9 cellular contexts compared by ENCODE assay signal in genomic region chr2:142682528-142682927, GRCh38.
DNase-seq lines count a peak whose midpoint lies in the region; ATAC-seq, FAIRE-seq and TF ChIP-seq lines count a peak whose summit lies in the region.
"Had no signal": no experiment of that assay in that cellular context is flagged by ENCODE, and none has a peak within 500 bp of the region (broad histone marks: within the 10 kb centered on the region; RNA-seq: fewer than 3 reads in every experiment).

No MANE protein-coding gene starts in this region.

- no peak overlapping the region for H3K4me2 ChIP-seq in osteoblast (ENCODE audit: insufficient read depth, low read length)

- no peaks in the 10 kb centered on the region for H3K9me3 Mint-ChIP-seq in stimulated activated naive B cell treated with anti-CD40 and anti-IgM and Interleukin-4, amounts not matched to agents 10 μg/mL and 1 μg/mL and 100 μg/mL, for 72 hours

- no peak overlapping the region for H3K27ac Mint-ChIP-seq in stimulated activated naive B cell treated with anti-CD40 and anti-IgM and Interleukin-4, amounts not matched to agents 10 μg/mL and 1 μg/mL and 100 μg/mL, for 72 hours

- no peaks in the 10 kb centered on the region for H3K36me3 Mint-ChIP-seq in stimulated activated naive B cell treated with anti-CD40 and anti-IgM and Interleukin-4, amounts not matched to agents 10 μg/mL and 1 μg/mL and 100 μg/mL, for 72 hours

- TF ChIP-seq CTCF in osteoblast (IDR thresholded peaks at IDR 0.05; ENCODE audit: extremely low read depth, low read depth, low read length), result peak; percentile 35

- H3K4me1 Mint-ChIP-seq in stimulated activated naive B cell treated with anti-CD40 and anti-IgM and Interleukin-4, amounts not matched to agents 10 μg/mL and 1 μg/mL and 100 μg/mL, for 72 hours, result no peaks in the 10 kb centered on the region

- H3K79me2 ChIP-seq in osteoblast (ENCODE audit: insufficient read depth, low read length), result no peaks in the 10 kb centered on the region

- peak; percentile 9 for FAIRE-seq in GM18507 (lab: Jason Lieb, UNC)
- FAIRE-seq in endometrium (lab: Jason Lieb, UNC), result peak; percentile 33

- H3K9me3 ChIP-seq in osteoblast (ENCODE audit: low read depth, low read length), result no peaks in the 10 kb centered on the region
- H3K9me3 ChIP-seq: ovary had no signal

- no peaks in the 10 kb centered on the region for H4K20me1 ChIP-seq in osteoblast (ENCODE audit: insufficient read depth, low read length)

- H3K4me3 Mint-ChIP-seq in stimulated activated naive B cell treated with anti-CD40 and anti-IgM and Interleukin-4, amounts not matched to agents 10 μg/mL and 1 μg/mL and 100 μg/mL, for 72 hours, result no peak overlapping the region

- no peaks in the 10 kb centered on the region for H3K4me1 ChIP-seq in osteoblast (ENCODE audit: insufficient read depth, low read length)

- no peak for DNase-seq in GM18507 (ENCODE audit: extremely low spot score, insufficient read length, low read depth)
- peak; percentile 58 for DNase-seq in NCI-H460 (ENCODE audit: extremely low read depth, low read depth)
- DNase-seq in osteoblast (ENCODE audit: insufficient read length, low spot score, missing footprints), result no peak
- no peak for DNase-seq in stimulated activated naive B cell treated with anti-CD40 and anti-IgM and Interleukin-4, amounts not matched to agents 10 μg/mL and 1 μg/mL and 100 μg/mL, for 72 hours
- DNase-seq in NCI-H748 treated with DMSO at 0.1 percent for 48 hours (lab: John Stamatoyannopoulos, UW), result no peak
- no peak for DNase-seq in GF-D8 (lab: John Stamatoyannopoulos, UW)
- DNase-seq: amygdala, ovary had no signal

- H2AFZ ChIP-seq in osteoblast (ENCODE audit: low read length), result no peak overlapping the region

- no peak overlapping the region for H3K4me3 ChIP-seq in osteoblast (ENCODE audit: insufficient read depth, low read length)
- H3K4me3 ChIP-seq: ovary had no signal

- no peaks in the 10 kb centered on the region for H3K36me3 ChIP-seq in osteoblast (ENCODE audit: insufficient read depth, low read length)
- H3K36me3 ChIP-seq: ovary had no signal

- H3K27me3 ChIP-seq in osteoblast (ENCODE audit: insufficient read depth, low read length), result no peaks in the 10 kb centered on the region
- H3K27me3 ChIP-seq: ovary had no signal

- H3K27ac ChIP-seq in osteoblast (ENCODE audit: low read depth, low read length), result no peak overlapping the region
- H3K27ac ChIP-seq: ovary had no signal

- ATAC-seq in stimulated activated naive B cell treated with anti-CD40 and anti-IgM and Interleukin-4, amounts not matched to agents 10 μg/mL and 1 μg/mL and 100 μg/mL, for 72 hours (replicated peaks), result no peak

- H3K27me3 Mint-ChIP-seq in stimulated activated naive B cell treated with anti-CD40 and anti-IgM and Interleukin-4, amounts not matched to agents 10 μg/mL and 1 μg/mL and 100 μg/mL, for 72 hours, result no peaks in the 10 kb centered on the region
